2 cellular contexts compared by ENCODE assay signal in genomic region chr3:15820911-15821310, GRCh38.
TF ChIP-seq lines count a peak whose summit lies in the region.

No MANE protein-coding gene starts in this region.

TF ChIP-seq in SK-N-SH, 30 proteins besides CTCF, POLR2A, EP300 and RAD21 (continued from another document):
- no peak for TF ChIP-seq CHD2 (IDR thresholded peaks at IDR 0.05; ENCODE audit: low read length, partially characterized antibody)

TF ChIP-seq in SK-N-SH treated with all-trans-retinoic acid at 6 μM for 48 hours, 23 proteins besides CTCF, POLR2A, EP300 and RAD21 (continued from another document):
- TF ChIP-seq TSHZ2 (CRISPR knock-in tag; IDR thresholded peaks at IDR 0.05): no peak
- no peak for TF ChIP-seq PATZ1 (CRISPR knock-in tag; IDR thresholded peaks at IDR 0.05; ENCODE audit: borderline replicate concordance)
- no peak for TF ChIP-seq RARB (CRISPR knock-in tag; IDR thresholded peaks at IDR 0.05)
- no peak for TF ChIP-seq ZFP30 (CRISPR knock-in tag; IDR thresholded peaks at IDR 0.05)
- TF ChIP-seq, protein P1, sequence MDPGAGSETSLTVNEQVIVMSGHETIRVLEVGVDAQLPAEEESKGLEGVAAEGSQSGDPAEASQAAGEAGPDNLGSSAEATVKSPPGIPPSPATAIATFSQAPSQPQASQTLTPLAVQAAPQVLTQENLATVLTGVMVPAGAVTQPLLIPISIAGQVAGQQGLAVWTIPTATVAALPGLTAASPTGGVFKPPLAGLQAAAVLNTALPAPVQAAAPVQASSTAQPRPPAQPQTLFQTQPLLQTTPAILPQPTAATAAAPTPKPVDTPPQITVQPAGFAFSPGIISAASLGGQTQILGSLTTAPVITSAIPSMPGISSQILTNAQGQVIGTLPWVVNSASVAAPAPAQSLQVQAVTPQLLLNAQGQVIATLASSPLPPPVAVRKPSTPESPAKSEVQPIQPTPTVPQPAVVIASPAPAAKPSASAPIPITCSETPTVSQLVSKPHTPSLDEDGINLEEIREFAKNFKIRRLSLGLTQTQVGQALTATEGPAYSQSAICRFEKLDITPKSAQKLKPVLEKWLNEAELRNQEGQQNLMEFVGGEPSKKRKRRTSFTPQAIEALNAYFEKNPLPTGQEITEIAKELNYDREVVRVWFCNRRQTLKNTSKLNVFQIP (CRISPR knock-in tag; IDR thresholded peaks at IDR 0.05; ENCODE audit: borderline replicate concordance, low read depth): no peak
- no peak for TF ChIP-seq ZNF70 (CRISPR knock-in tag; IDR thresholded peaks at IDR 0.05)
- no peak for TF ChIP-seq ZNF565 (CRISPR knock-in tag; conservative IDR thresholded peaks at IDR 0.05; ENCODE audit: low read depth)
- no peak for TF ChIP-seq BACH2 (CRISPR knock-in tag; IDR thresholded peaks at IDR 0.05; ENCODE audit: borderline replicate concordance)
- no peak for TF ChIP-seq ISL1 (CRISPR knock-in tag; IDR thresholded peaks at IDR 0.05)
- TF ChIP-seq ZC3H10 (CRISPR knock-in tag; IDR thresholded peaks at IDR 0.05): no peak
- TF ChIP-seq ARNTL (CRISPR knock-in tag; IDR thresholded peaks at IDR 0.05; ENCODE audit: borderline replicate concordance, low read depth): no peak
- TF ChIP-seq TCF4 (CRISPR knock-in tag; IDR thresholded peaks at IDR 0.05; ENCODE audit: borderline replicate concordance): no peak
- no peak for TF ChIP-seq CSDC2 (CRISPR knock-in tag; IDR thresholded peaks at IDR 0.05)
- TF ChIP-seq ESRRG (CRISPR knock-in tag; IDR thresholded peaks at IDR 0.05): no peak
- TF ChIP-seq OSR1 (CRISPR knock-in tag; IDR thresholded peaks at IDR 0.05): no peak
TF ChIP-seq in SK-N-SH treated with all-trans-retinoic acid at 6 μM for 48 hours: peak in this region for 0.
